ENCODE assay signal across 10 cellular contexts in the genomic region with DNA sequence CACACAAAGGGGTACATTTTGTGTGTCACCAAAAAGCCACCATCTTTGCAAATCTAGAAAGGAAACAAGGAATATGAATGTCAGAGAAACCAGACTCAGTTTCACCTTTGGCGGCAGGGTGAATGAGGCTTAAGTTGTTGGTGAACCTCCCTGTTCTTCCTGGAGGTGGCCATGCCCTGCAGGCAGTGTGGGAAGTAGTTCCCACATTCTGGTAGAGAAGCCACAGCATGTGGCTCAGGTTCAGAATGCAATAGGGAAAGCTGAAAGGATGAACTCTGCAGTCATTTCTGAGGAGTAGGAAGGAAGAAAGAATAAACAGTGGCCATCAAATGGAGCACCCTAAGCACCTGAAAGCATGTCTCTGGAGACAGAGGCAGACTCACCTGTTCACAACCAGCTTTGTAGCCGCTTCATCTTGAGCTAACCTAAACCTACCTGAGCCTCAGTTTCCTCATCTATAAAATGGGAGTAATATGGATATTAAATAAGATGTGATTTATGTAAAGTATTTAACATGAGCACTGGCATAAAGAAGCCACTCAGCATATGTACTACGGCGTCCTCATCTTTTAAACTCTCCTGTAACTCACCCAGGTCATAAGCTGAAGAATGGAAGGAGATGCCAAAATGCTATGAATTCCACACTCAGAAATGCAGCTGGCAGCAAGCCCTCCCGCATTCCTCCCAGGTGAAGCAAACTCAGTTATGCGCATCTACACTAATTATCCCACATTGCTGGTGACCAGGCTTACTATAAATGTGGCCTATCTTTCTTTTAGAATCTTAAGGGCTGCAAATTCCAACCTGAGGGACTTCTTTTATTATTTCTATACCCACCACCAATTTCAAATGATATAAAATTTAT.
DNase-seq lines count a peak whose midpoint lies in the region; ATAC-seq and TF ChIP-seq lines count a peak whose summit lies in the region.
"Had no signal": no experiment of that assay in that cellular context is flagged by ENCODE, and none has a peak within 500 bp of the region (broad histone marks: within the 10 kb centered on the region; RNA-seq: fewer than 3 reads in every experiment).

No MANE protein-coding gene starts in this region.

- TF ChIP-seq CTCF in AG04450 (IDR thresholded peaks at IDR 0.05; ENCODE audit: low read depth, low read length) (no peak), mesothelial cell of epicardium (IDR thresholded peaks at IDR 0.05; ENCODE audit: unreplicated experiment) (no peak)

- no peaks in the 10 kb centered on the region for H3K36me3 Mint-ChIP-seq in mesothelial cell of epicardium
- H3K36me3 Mint-ChIP-seq: CD8-positive, alpha-beta memory T cell had no signal

- DNase-seq in AG04450 (ENCODE audit: low read depth, low spot score) = no peak
- peak; percentile 35 for DNase-seq in NCI-H1048 (lab: John Stamatoyannopoulos, UW)
- peak; percentile 77 for DNase-seq in dedifferentiated amniotic fluid mesenchymal stem cell (ENCODE audit: extremely low spot score)
- DNase-seq in mesothelial cell of epicardium (ENCODE audit: low spot score in 2 of 2, unreplicated experiment in 2 of 2) = no peak
- DNase-seq in OCI-M2 (lab: John Stamatoyannopoulos, UW; ENCODE audit: unreplicated experiment) = no peak
- no peak for DNase-seq in GM19238 (ENCODE audit: insufficient read length, low spot score)
- DNase-seq: CD8-positive, alpha-beta memory T cell; effector CD8-positive, alpha-beta T cell had no signal

- H3K27ac Mint-ChIP-seq in mesothelial cell of epicardium = peak overlapping the region; percentile 93

- CTCF ChIA-PET in AG04450 (lab: Charles Lee) = no interaction called here

- no peaks in the 10 kb centered on the region for H3K9me3 ChIP-seq in AG04450 (ENCODE audit: control insufficient read depth, insufficient read depth, low read length)

- H3K27me3 ChIP-seq in AG04450 (ENCODE audit: control insufficient read depth, insufficient read depth, low read length) = no peaks in the 10 kb centered on the region

- ATAC-seq in GM18870 (IDR thresholded peaks at IDR 0.05; ENCODE audit: unreplicated experiment) (no peak), GM21381 (IDR thresholded peaks at IDR 0.05; ENCODE audit: unreplicated experiment) (no peak)

- no peaks in the 10 kb centered on the region for H3K9me3 Mint-ChIP-seq in mesothelial cell of epicardium
- H3K9me3 Mint-ChIP-seq: CD8-positive, alpha-beta memory T cell had no signal

- POLR2A ChIA-PET in AG04450 (lab: Yijun Ruan, JAX) = interaction anchor here (0.7 to 1.8 kb wide), 9 partner anchors 9 to 825 kb away, joined by 3 to 12 read pairs (median 4); no protein-coding TSS in a partner anchor

- peaks cover 73% of the 10 kb centered on the region for H3K4me1 Mint-ChIP-seq in mesothelial cell of epicardium
- H3K4me1 Mint-ChIP-seq: CD8-positive, alpha-beta memory T cell had no signal

- H3K4me3 ChIP-seq in AG04450 (ENCODE audit: low read depth, low read length) = no peak overlapping the region

- no peak overlapping the region for H3K4me3 Mint-ChIP-seq in mesothelial cell of epicardium
- H3K4me3 Mint-ChIP-seq: CD8-positive, alpha-beta memory T cell had no signal

- no peaks in the 10 kb centered on the region for H3K27me3 Mint-ChIP-seq in mesothelial cell of epicardium (ENCODE audit: low read depth)
- H3K27me3 Mint-ChIP-seq: CD8-positive, alpha-beta memory T cell had no signal

- H3K27ac ChIP-seq in AG04450 (ENCODE audit: low read depth, low read length) = peak overlapping the region; percentile 22

Comparison
In these comparisons a context has a peak if more than half of its experiments do, and no peak if none do; other contexts are left out.
1. DNase-seq: peak in NCI-H1048 (single experiment) and dedifferentiated amniotic fluid mesenchymal stem cell (single experiment); none in AG04450 (single experiment), mesothelial cell of epicardium (0 of 2), OCI-M2 (single experiment) and GM19238 (single experiment).